8 cellular contexts compared by ENCODE assay signal in the genomic region with DNA sequence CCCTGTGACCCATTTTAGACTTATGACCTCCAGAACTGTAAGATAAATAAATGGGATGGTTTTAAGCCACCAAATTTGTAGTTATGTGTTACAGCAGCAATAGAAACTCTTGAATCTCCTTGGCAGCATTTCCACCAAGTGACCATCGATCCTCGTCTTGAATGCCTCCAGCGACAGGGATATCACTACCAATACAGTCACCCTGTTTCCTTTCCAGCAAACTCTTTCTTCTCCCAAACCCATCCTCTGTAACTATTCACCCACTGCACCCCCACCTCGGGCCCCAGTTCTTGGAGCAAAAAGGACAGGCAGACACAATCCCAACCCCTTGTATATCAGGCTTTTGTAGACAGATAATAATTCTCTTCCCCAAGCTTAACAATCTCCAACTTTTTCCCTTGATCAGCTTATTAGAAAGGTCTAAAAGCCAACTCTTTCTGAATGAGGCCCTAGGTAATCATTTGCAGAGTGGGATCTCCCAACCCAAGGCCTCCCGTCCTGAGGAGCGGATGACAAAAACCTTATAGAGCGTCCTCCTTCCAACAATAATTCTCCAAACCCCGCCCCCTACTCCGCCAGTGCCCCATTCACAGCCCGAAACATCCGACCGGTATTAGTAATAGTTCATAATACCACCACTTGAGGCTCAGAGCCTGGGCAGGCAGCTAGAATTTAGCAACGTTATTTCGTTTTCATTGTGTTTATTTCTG. TPM values are rescaled to one million over a fixed set of nuclear protein-coding genes. Genes with fewer than 3 reads are reported as not detected.
DNase-seq lines count a peak whose midpoint lies in the region; ATAC-seq, FAIRE-seq and TF ChIP-seq lines count a peak whose summit lies in the region.

No MANE protein-coding gene starts in this region.

- DNase-seq in CD8-positive, alpha-beta memory T cell: peak in 2 of 5 donors; percentile 30 to 69
- peak; percentile 73 for DNase-seq in PC-3
- DNase-seq in H1 (ENCODE audit: low read depth in 1 of 2, low spot score in 2 of 2): peak in 1 of 2 experiments; percentile 68
- DNase-seq in naive B cell: no peak
- DNase-seq in amniotic stem cell (lab: John Stamatoyannopoulos, UW): no peak
- DNase-seq in SW 1271 (lab: John Stamatoyannopoulos, UW): no peak

- H4K91ac ChIP-seq in H1 (replicated peaks; ENCODE audit: insufficient read length, low read length): no peak overlapping the region

- ATAC-seq in GM19043 (IDR thresholded peaks at IDR 0.05; ENCODE audit: low read depth, unreplicated experiment) (peak; percentile 9), HG03175 (IDR thresholded peaks at IDR 0.05; ENCODE audit: unreplicated experiment) (peak; percentile 35), PC-3 (peak; percentile 45), naive B cell (ENCODE audit: low read depth in 2 of 2) (peak; percentile 25 to 36)

- TSS peak; percentile 33 for BruUV-seq in PC-3 (replicated peaks; lab: Mats Ljungman, UMichigan)

- H3K23me2 ChIP-seq in H1 (ENCODE audit: low read depth, low read length): peaks cover 6% of the 10 kb centered on the region; the same call in 1 of the 2 replicates

- no peak overlapping the region for H3K23ac ChIP-seq in H1 (ENCODE audit: insufficient read length)

- TF ChIP-seq CTCF in PC-3 (conservative IDR thresholded peaks at IDR 0.05; ENCODE audit: low read depth, low read length) (no peak), H1 (IDR thresholded peaks at IDR 0.05; ENCODE audit: control extremely low read depth in 1 of 3, insufficient read depth in 1 of 3, low read depth in 1 of 3, low read length in 3 of 3) (no peak)

- H3K4me3 ChIP-seq in CD8-positive, alpha-beta memory T cell (ENCODE audit: low read length): peak overlapping the region; percentile 64
- peak overlapping the region; percentile 85 for H3K4me3 ChIP-seq in PC-3 (ENCODE audit: low read length)
- peak overlapping the region; percentile 74 to 90 (median 80) for H3K4me3 ChIP-seq in H1 (ENCODE audit: extremely low read depth in 1 of 4, insufficient read depth in 2 of 4, low read depth in 3 of 4, low read length in 4 of 4)

- H3K79me2 ChIP-seq in PC-3 (ENCODE audit: low read length) (no peaks in the 10 kb centered on the region), H1 (ENCODE audit: control insufficient read depth in 1 of 2, insufficient read depth in 2 of 2, low read length in 2 of 2) (no peaks in the 10 kb centered on the region)

- H3K36me3 Mint-ChIP-seq in CD8-positive, alpha-beta memory T cell: no peaks in the 10 kb centered on the region
- no peaks in the 10 kb centered on the region for H3K36me3 Mint-ChIP-seq in naive B cell

- H3K9me3 Mint-ChIP-seq in CD8-positive, alpha-beta memory T cell: no peaks in the 10 kb centered on the region
- no peaks in the 10 kb centered on the region for H3K9me3 Mint-ChIP-seq in naive B cell

- intact Hi-C loops in PC-3 (cut with micrococcal nuclease): no loop called here

- H3K56ac ChIP-seq in H1 (replicated peaks; ENCODE audit: insufficient read length, low read depth, low read length): no peak overlapping the region

- no peak overlapping the region for H3K14ac ChIP-seq in H1 (ENCODE audit: insufficient read length)

- no peak overlapping the region for H4K8ac ChIP-seq in H1 (ENCODE audit: extremely low read depth, insufficient read depth, low read length)

- H3K9ac ChIP-seq in PC-3 (ENCODE audit: low read length) (peak overlapping the region; percentile 22), H1 (replicated peaks in 1 of 4; ENCODE audit: extremely low read depth in 1 of 4, low read depth in 3 of 4, low read length in 3 of 4) (peak overlapping the region in 1 of 4 experiments; percentile 49; a peak in 3 of 7 replicates)

- H3K18ac ChIP-seq in H1 (ENCODE audit: extremely low read depth, low read length): no peak overlapping the region

- POLR2A ChIA-PET in CD8-positive, alpha-beta memory T cell (lab: Charles Lee): interaction anchor here (0.6 to 1.6 kb wide), 5 partner anchors 10 to 163 kb away, joined by 3 to 5 read pairs (median 3); a partner anchor contains a TSS
- POLR2A ChIA-PET in PC-3 (lab: Charles Lee; ENCODE audit: unreplicated experiment): interaction anchor here (0.5 kb wide), 1 partner anchor 19 kb away, joined by 6 read pairs; no protein-coding TSS in a partner anchor
- POLR2A ChIA-PET in H1 (lab: Charles Lee; ENCODE audit: partially characterized antibody): interaction anchor here (1.4 to 5.0 kb wide), 4 partner anchors 16 to 163 kb away, joined by 3 to 47 read pairs (median 4); a partner anchor contains a TSS

- peak overlapping the region; percentile 88 for H2AFZ ChIP-seq in PC-3 (ENCODE audit: low read length)
- peak overlapping the region; percentile 89 for H2AFZ ChIP-seq in H1 (ENCODE audit: low read length)

- H3K4me1 Mint-ChIP-seq in CD8-positive, alpha-beta memory T cell: peaks cover 11 to 18% (median 16%) of the 10 kb centered on the region in 3 donors
- peaks cover 5 to 6% (median 5%) of the 10 kb centered on the region in 3 donors for H3K4me1 Mint-ChIP-seq in naive B cell

- no peaks in the 10 kb centered on the region for H3K9me2 ChIP-seq in PC-3 (replicated peaks; ENCODE audit: low read length)

- WGBS in H1 (ENCODE audit: extremely low coverage in 1 of 2, insufficient coverage in 1 of 2, insufficient read length in 1 of 2, insufficient replicate concordance in 2 of 2, low coverage in 1 of 2, low lambda C conversion rate in 2 of 2, missing lambda C conversion rate in 1 of 2), 2 experiments: 20% methylated on average over 14 of the region's 14 CpGs; no CpG with 5 or more reads in 1 of the 2 experiments

- no peak overlapping the region for H4K5ac ChIP-seq in H1 (ENCODE audit: insufficient read length, low read depth, low read length)

- H2BK5ac ChIP-seq in H1 (ENCODE audit: low read depth, low read length): no peak overlapping the region

- H3K27ac ChIP-seq in CD8-positive, alpha-beta memory T cell (ENCODE audit: low read depth, low read length): peak overlapping the region; percentile 68
- H3K27ac ChIP-seq in PC-3 (ENCODE audit: low read length) (peak overlapping the region; percentile 28; the same call in 1 of the 2 replicates), H1 (ENCODE audit: low read depth, low read length) (no peak overlapping the region)

- FAIRE-seq in H1 (lab: Jason Lieb, UNC): no peak

- H3K27ac Mint-ChIP-seq in CD8-positive, alpha-beta memory T cell: no peak overlapping the region
- peak overlapping the region in 1 of 6 donors; percentile 15 for H3K27ac Mint-ChIP-seq in naive B cell

- CTCF ChIA-PET in CD8-positive, alpha-beta memory T cell (lab: Charles Lee): interaction anchor here (0.9 to 10.0 kb wide), 7 partner anchors 8 to 188 kb away, joined by 3 to 127 read pairs (median 4); a partner anchor contains a TSS
- CTCF ChIA-PET in PC-3 (lab: Charles Lee): interaction anchor here (1.5 kb wide), 1 partner anchor 119 kb away, joined by 6 read pairs; no protein-coding TSS in a partner anchor
- CTCF ChIA-PET in H1 (lab: Charles Lee; ENCODE audit: partially characterized antibody): interaction anchor here (0.7 to 18.2 kb wide), 8 partner anchors 10 to 238 kb away, joined by 3 to 513 read pairs (median 4); no protein-coding TSS in a partner anchor

- no peak overlapping the region for H2BK120ac ChIP-seq in H1 (replicated peaks; ENCODE audit: low read depth, low read length)

- H3K79me1 ChIP-seq in H1 (ENCODE audit: low read depth, low read length): no peaks in the 10 kb centered on the region

- no peak for TF ChIP-seq EP300 in H1 (IDR thresholded peaks at IDR 0.05; ENCODE audit: borderline replicate concordance in 1 of 2, low read depth in 2 of 2, low read length in 2 of 2)

- H3K4me1 ChIP-seq in CD8-positive, alpha-beta memory T cell (ENCODE audit: insufficient read depth, low read length): peaks cover 26% of the 10 kb centered on the region
- H3K4me1 ChIP-seq in PC-3 (ENCODE audit: insufficient read depth, low read length): peaks cover 13% of the 10 kb centered on the region
- H3K4me1 ChIP-seq in H1 (replicated peaks in 1 of 4; ENCODE audit: control insufficient read depth in 3 of 4, insufficient read depth in 4 of 4, low read length in 3 of 4): peaks cover 0 to 5% (median 2%) of the 10 kb centered on the region in 4 experiments; a peak in 3 of 7 replicates

- H2BK20ac ChIP-seq in H1 (ENCODE audit: low read length): no peak overlapping the region

- H3K4ac ChIP-seq in H1 (replicated peaks; ENCODE audit: insufficient read length, low read depth, low read length): no peak overlapping the region

- H3K36me3 ChIP-seq in CD8-positive, alpha-beta memory T cell (ENCODE audit: insufficient read depth, low read length): no peaks in the 10 kb centered on the region
- H3K36me3 ChIP-seq in PC-3 (ENCODE audit: low read depth, low read length) (no peaks in the 10 kb centered on the region), H1 (ENCODE audit: control insufficient read depth in 2 of 4, insufficient read depth in 4 of 4, low read length in 3 of 4) (no peaks in the 10 kb centered on the region)

- H3K4me3 Mint-ChIP-seq in CD8-positive, alpha-beta memory T cell: peak overlapping the region in 1 of 7 donors; percentile 40
- peak overlapping the region in 1 of 8 donors; percentile 72 for H3K4me3 Mint-ChIP-seq in naive B cell

- no peaks in the 10 kb centered on the region for H3K9me3 ChIP-seq in CD8-positive, alpha-beta memory T cell (ENCODE audit: low read length)
- no peaks in the 10 kb centered on the region for H3K9me3 ChIP-seq in PC-3 (ENCODE audit: low read length)
- H3K9me3 ChIP-seq in H1 (ENCODE audit: insufficient read depth in 2 of 2, low read depth in 1 of 2, low read length in 1 of 2): no peaks in the 10 kb centered on the region

- TF ChIP-seq POLR2A in H1 (IDR thresholded peaks at IDR 0.05; ENCODE audit: control extremely low read depth in 1 of 2, low read depth in 2 of 2, low read length in 2 of 2): no peak

- H3K27me3 ChIP-seq in CD8-positive, alpha-beta memory T cell (ENCODE audit: insufficient read depth, low read length, poor library complexity, severe bottlenecking): no peaks in the 10 kb centered on the region
- H3K27me3 ChIP-seq in PC-3 (ENCODE audit: low read length) (no peaks in the 10 kb centered on the region), H1 (replicated peaks in 1 of 4; ENCODE audit: control insufficient read depth in 3 of 4, extremely low read depth in 1 of 4, insufficient read depth in 3 of 4, low read length in 3 of 4) (peaks cover 0 to 6% (median 2%) of the 10 kb centered on the region in 4 experiments; a peak in 2 of 7 replicates)

- peaks cover 0 to 2% of the 10 kb centered on the region in 2 donors for H3K27me3 Mint-ChIP-seq in CD8-positive, alpha-beta memory T cell
- peaks cover 0 to 10% (median 4%) of the 10 kb centered on the region in 3 donors for H3K27me3 Mint-ChIP-seq in naive B cell

- no peak overlapping the region for H2BK15ac ChIP-seq in H1 (ENCODE audit: low read length)

- H2AK5ac ChIP-seq in H1 (ENCODE audit: low read depth, low read length): 0 out of 2 replicates have a peak overlapping the region, but pooled peaks have one; percentile 70

- H4K20me1 ChIP-seq in PC-3 (ENCODE audit: low read length) (no peaks in the 10 kb centered on the region), H1 (replicated peaks in 1 of 2; ENCODE audit: control insufficient read depth in 1 of 2, insufficient read depth in 2 of 2, low read length in 2 of 2) (no peaks in the 10 kb centered on the region)

- H3K4me2 ChIP-seq in PC-3 (ENCODE audit: low read length) (peak overlapping the region; percentile 83), H1 (ENCODE audit: insufficient read depth in 1 of 2, low read depth in 2 of 2, low read length in 2 of 2) (peak overlapping the region; percentile 53 to 73)

- no peak for TF ChIP-seq RAD21 in H1 (IDR thresholded peaks at IDR 0.05 in 1 of 2, conservative IDR thresholded peaks at IDR 0.05 in 1 of 2; ENCODE audit: low read depth in 2 of 2, low read length in 2 of 2)

- no peaks in the 10 kb centered on the region for H3F3A ChIP-seq in PC-3 (ENCODE audit: low read length, unreplicated experiment)

- H2BK12ac ChIP-seq in H1 (ENCODE audit: low read depth, low read length): no peak overlapping the region

RNA-seq across cellular contexts. Expression of a gene that starts 14.7 kb away (rescaled TPM):
- under 1 TPM in 1 of 2 experiments, not detected in 1; 0.49 TPM for total RNA-seq in CD8-positive, alpha-beta memory T cell
- polyA plus RNA-seq in CD8-positive, alpha-beta memory T cell: 0.72 TPM
- 0.35 and 1.6 TPM in 2 replicates for total RNA-seq in PC-3 (2014; rRNA removed)
- total RNA-seq in H1 (2021; fragmentation: NEBNext Ultra II Directional; extraction: Animal tissue kit (Norgen Biotek cat#: 25700)): 2.3 and 2.9 TPM in 2 replicates
- polyA plus RNA-seq in H1 (2011; rRNA removed): 9.7 and 10.6 TPM in 2 replicates
- polyA plus RNA-seq in H1 (2011; cell fraction: cytosol; rRNA removed): 6.6 TPM
- 4.5 TPM for polyA plus RNA-seq in H1 (2011; cell fraction: nucleus; rRNA removed)
- 2.7 to 4.6 TPM (median 3.7 TPM) in 4 replicates for polyA plus RNA-seq in H1 (2012, experiment 1 of 2)
- polyA plus RNA-seq in H1 (2012, experiment 2 of 2): 5.6 TPM
- 4.5 TPM for polyA plus RNA-seq in H1 (2013, experiment 1 of 2)
- polyA plus RNA-seq in H1 (2013, experiment 2 of 2): 5.9 TPM
- polyA minus RNA-seq in H1 (2011; rRNA and poly(A)+ RNA removed): 3.9 and 4.3 TPM in 2 replicates
- 4.3 TPM for polyA minus RNA-seq in H1 (2011; cell fraction: cytosol; rRNA and poly(A)+ RNA removed)
- polyA minus RNA-seq in H1 (2011; cell fraction: nucleus; rRNA and poly(A)+ RNA removed): 2.7 TPM
- polyA plus RNA-seq in naive B cell (ENCODE audit: low read depth in 6 of 6): under 1 TPM; 0.14 to 0.68 (median 0.52) TPM

RNA-seq across cellular contexts. Expression of a gene that starts 54.1 kb away (rescaled TPM):
- 10 to 100 TPM; 29.9 to 30.1 TPM for total RNA-seq in CD8-positive, alpha-beta memory T cell
- 112 TPM for polyA plus RNA-seq in CD8-positive, alpha-beta memory T cell
- total RNA-seq in PC-3 (2014; rRNA removed): 35.3 and 38.4 TPM in 2 replicates
- total RNA-seq in H1 (2021; fragmentation: NEBNext Ultra II Directional; extraction: Animal tissue kit (Norgen Biotek cat#: 25700)): 13.6 and 13.7 TPM in 2 replicates
- polyA plus RNA-seq in H1 (2011; rRNA removed): 13.3 and 18.3 TPM in 2 replicates
- 12.6 TPM for polyA plus RNA-seq in H1 (2011; cell fraction: cytosol; rRNA removed)
- 5.5 TPM for polyA plus RNA-seq in H1 (2011; cell fraction: nucleus; rRNA removed)
- polyA plus RNA-seq in H1 (2012, experiment 1 of 2): 8.6 to 11.7 TPM (median 10.3 TPM) in 4 replicates
- polyA plus RNA-seq in H1 (2012, experiment 2 of 2): 3.9 TPM
- 11.1 TPM for polyA plus RNA-seq in H1 (2013, experiment 1 of 2)
- 11.9 TPM for polyA plus RNA-seq in H1 (2013, experiment 2 of 2)
- 9.9 TPM in 2 replicates for polyA minus RNA-seq in H1 (2011; rRNA and poly(A)+ RNA removed)
- 10.2 TPM for polyA minus RNA-seq in H1 (2011; cell fraction: cytosol; rRNA and poly(A)+ RNA removed)
- 6.4 TPM for polyA minus RNA-seq in H1 (2011; cell fraction: nucleus; rRNA and poly(A)+ RNA removed)
- 100 to 1,000 TPM; 108 to 236 (median 132) TPM for polyA plus RNA-seq in naive B cell (ENCODE audit: low read depth in 6 of 6)

RNA-seq across cellular contexts. Expression of a gene that starts 59.4 kb away (rescaled TPM):
- total RNA-seq in CD8-positive, alpha-beta memory T cell: 10 to 100 TPM; 49.5 to 52.6 TPM
- not detected for polyA plus RNA-seq in CD8-positive, alpha-beta memory T cell
- not detected in 2 replicates for total RNA-seq in PC-3 (2014; rRNA removed)
- not detected in 2 replicates for total RNA-seq in H1 (2021; fragmentation: NEBNext Ultra II Directional; extraction: Animal tissue kit (Norgen Biotek cat#: 25700))
- polyA plus RNA-seq in H1 (2011; rRNA removed): not detected in 2 replicates
- polyA plus RNA-seq in H1 (2011; cell fraction: cytosol; rRNA removed): not detected
- not detected for polyA plus RNA-seq in H1 (2011; cell fraction: nucleus; rRNA removed)
- polyA plus RNA-seq in H1 (2012, experiment 1 of 2): not detected in 4 replicates
- polyA plus RNA-seq in H1 (2012, experiment 2 of 2): 0.07 TPM
- 0.02 TPM for polyA plus RNA-seq in H1 (2013, experiment 1 of 2)
- 0.07 TPM for polyA plus RNA-seq in H1 (2013, experiment 2 of 2)
- polyA minus RNA-seq in H1 (2011; rRNA and poly(A)+ RNA removed): not detected in 2 replicates
- polyA minus RNA-seq in H1 (2011; cell fraction: cytosol; rRNA and poly(A)+ RNA removed): not detected
- polyA minus RNA-seq in H1 (2011; cell fraction: nucleus; rRNA and poly(A)+ RNA removed): not detected
- polyA plus RNA-seq in naive B cell (ENCODE audit: low read depth in 6 of 6): not detected

Comparison
In these comparisons a context has a peak if more than half of its experiments do, and no peak if none do; other contexts are left out.
1. RNA of a gene that starts 59.4 kb away (total RNA-seq): 49.5 to 52.6 TPM in CD8-positive, alpha-beta memory T cell; not detected in H1 and not detected in PC-3; every median in the first group is over 10 times any median in the second.
2. Peak in every context shown above with its lines, with median percentiles within 50 percentile points of each other: H3K4me3 ChIP-seq and ATAC-seq.